Comparison of ENCODE assay signal across 16 cellular contexts in genomic region chr15:64051093-64051402, GRCh38. TPM values are rescaled to one million over a fixed set of nuclear protein-coding genes. Genes with fewer than 3 reads are reported as not detected.
DNase-seq lines count a peak whose midpoint lies in the region; ATAC-seq, FAIRE-seq and TF ChIP-seq lines count a peak whose summit lies in the region.
"Had no signal": no experiment of that assay in that cellular context is flagged by ENCODE, and none has a peak within 500 bp of the region (broad histone marks: within the 10 kb centered on the region; RNA-seq: fewer than 3 reads in every experiment).

No MANE protein-coding gene starts in this region.

- BruUV-seq in HepG2 (replicated peaks; lab: Mats Ljungman, UMichigan), result no TSS peak

- H3K9me3 ChIP-seq in HepG2 (ENCODE audit: low read length), result no peaks in the 10 kb centered on the region
- no peaks in the 10 kb centered on the region for H3K9me3 ChIP-seq in right lobe of liver
- H3K9me3 ChIP-seq in mesodermal cell (ENCODE audit: control insufficient read depth, low read length), result no peaks in the 10 kb centered on the region

- no peaks in the 10 kb centered on the region for H4K20me1 ChIP-seq in HepG2 (ENCODE audit: insufficient read depth, low read length)

- H3K27me3 ChIP-seq in HepG2 (ENCODE audit: control insufficient read depth in 1 of 2, insufficient read depth in 2 of 2, low read length in 2 of 2), result peaks cover 2 to 21% of the 10 kb centered on the region in 2 experiments; a peak in 4 of 5 replicates
- no peaks in the 10 kb centered on the region for H3K27me3 ChIP-seq in right lobe of liver

- H3K4me1 ChIP-seq in HepG2 (ENCODE audit: insufficient read depth, low read length) (peaks cover 40% of the 10 kb centered on the region), right lobe of liver (peaks cover 0 to 17% (median 3%) of the 10 kb centered on the region in 4 donors), mesodermal cell (ENCODE audit: control insufficient read depth, insufficient read depth, low read length, poor library complexity, severe bottlenecking) (peaks cover 8% of the 10 kb centered on the region)

- POLR2A ChIA-PET in HepG2 (lab: Yijun Ruan, JAX), result interaction anchor here (1.0 kb wide), 1 partner anchor 42 kb away, joined by 4 read pairs; the partner anchor contains the start of gene CIAO2A

- ATAC-seq in HepG2 (no peak), right lobe of liver (no peak), HG03469 (IDR thresholded peaks at IDR 0.05; ENCODE audit: unreplicated experiment) (no peak)
- no peak for ATAC-seq in stimulated activated memory B cell treated with anti-CD40 and anti-IgM and Interleukin-4, amounts not matched to agents 10 μg/mL and 1 μg/mL and 100 μg/mL, for 72 hours
- ATAC-seq: GM23338 had no signal

- no peak for TF ChIP-seq POLR2A in HepG2 (IDR thresholded peaks at IDR 0.05; ENCODE audit: insufficient read depth in 1 of 2, low read depth in 2 of 2, low read length in 2 of 2)
- no peak for TF ChIP-seq POLR2A in right lobe of liver (IDR thresholded peaks at IDR 0.05)

- no peak overlapping the region for H3K4me3 Mint-ChIP-seq in stimulated activated memory B cell treated with anti-CD40 and anti-IgM and Interleukin-4, amounts not matched to agents 10 μg/mL and 1 μg/mL and 100 μg/mL, for 72 hours
- H3K4me3 Mint-ChIP-seq: B cell; CD4-positive, alpha-beta memory T cell; GM23338 had no signal

- no peak for FAIRE-seq in HepG2 (lab: Jason Lieb, UNC)
- FAIRE-seq: H54 had no signal

- TF ChIP-seq CTCF in HepG2 (CRISPR knock-in tag; IDR thresholded peaks at IDR 0.05) (no peak), right lobe of liver (IDR thresholded peaks at IDR 0.05) (no peak)

- in situ Hi-C loops in HepG2 (cut with HindIII; ENCODE audit: extremely low pct_ligation_motif_present, low pct_unique_long_range_greater_than_20kb), result loop anchor here (5.0 kb wide), 1 partner anchor 104 kb away; no protein-coding TSS in a partner anchor

- TF ChIP-seq RAD21 in HepG2 (CRISPR knock-in tag; IDR thresholded peaks at IDR 0.05), result no peak

- CTCF ChIA-PET in HepG2 (lab: Yijun Ruan, JAX; ENCODE audit: low intra/inter-chr PET ratio, low total read pairs), result no interaction called here

- no peaks in the 10 kb centered on the region for H3K27me3 Mint-ChIP-seq in stimulated activated memory B cell treated with anti-CD40 and anti-IgM and Interleukin-4, amounts not matched to agents 10 μg/mL and 1 μg/mL and 100 μg/mL, for 72 hours
- H3K27me3 Mint-ChIP-seq: B cell had no signal

- no peak overlapping the region for H3K27ac ChIP-seq in HepG2 (ENCODE audit: extremely low read length, insufficient read depth, low read length)
- no peak overlapping the region for H3K27ac ChIP-seq in right lobe of liver
- peak overlapping the region; percentile 53 for H3K27ac ChIP-seq in mesodermal cell (ENCODE audit: low read depth, low read length, severe bottlenecking)

- TF ChIP-seq EP300 in HepG2 (IDR thresholded peaks at IDR 0.05; ENCODE audit: low read depth in 2 of 2, low read length in 2 of 2) (no peak), HepG2 (CRISPR knock-in tag; IDR thresholded peaks at IDR 0.05; ENCODE audit: borderline replicate concordance) (no peak)

- H3K4me1 Mint-ChIP-seq in stimulated activated memory B cell treated with anti-CD40 and anti-IgM and Interleukin-4, amounts not matched to agents 10 μg/mL and 1 μg/mL and 100 μg/mL, for 72 hours, result peaks cover 31% of the 10 kb centered on the region

- no peaks in the 10 kb centered on the region for H3K36me3 ChIP-seq in HepG2 (replicated peaks in 1 of 2; ENCODE audit: control insufficient read depth in 1 of 2, insufficient read depth in 2 of 2, low read length in 2 of 2)
- H3K36me3 ChIP-seq in right lobe of liver, result no peaks in the 10 kb centered on the region
- no peaks in the 10 kb centered on the region for H3K36me3 ChIP-seq in mesodermal cell (ENCODE audit: control insufficient read depth, insufficient read depth, low read length)

- no peak overlapping the region for H2AFZ ChIP-seq in HepG2 (ENCODE audit: low read length)
- H2AFZ ChIP-seq: GM23338 had no signal

- WGBS in HepG2 (ENCODE audit: low lambda C conversion rate), result 78% methylated on average over 2 of the region's 2 CpGs
- 89% methylated on average over 2 of the region's 2 CpGs for WGBS in right lobe of liver (ENCODE audit: insufficient coverage, low coverage, low lambda C conversion rate, missing lambda C conversion rate)
- WGBS in mesodermal cell (ENCODE audit: insufficient coverage in 2 of 2), 2 experiments, result 100% methylated on average over 1 to 2 of the region's 2 CpGs

- H3K4me3 ChIP-seq in HepG2 (replicated peaks in 1 of 3; ENCODE audit: insufficient read depth in 1 of 3, low read depth in 2 of 3, low read length in 3 of 3) (no peak overlapping the region), right lobe of liver (no peak overlapping the region), mesodermal cell (ENCODE audit: extremely low read depth, insufficient read depth, low read length, poor library complexity, severe bottlenecking) (no peak overlapping the region)
- H3K4me3 ChIP-seq: GM23338 had no signal

- intact Hi-C loops in HepG2 (cut with micrococcal nuclease; ENCODE audit: unreplicated experiment), result no loop called here
- intact Hi-C loops in right lobe of liver (cut with DNase I), result no loop called here

- no peaks in the 10 kb centered on the region for H3K79me2 ChIP-seq in HepG2 (ENCODE audit: insufficient read depth, low read length)

- no peaks in the 10 kb centered on the region for H3K36me3 Mint-ChIP-seq in stimulated activated memory B cell treated with anti-CD40 and anti-IgM and Interleukin-4, amounts not matched to agents 10 μg/mL and 1 μg/mL and 100 μg/mL, for 72 hours
- H3K36me3 Mint-ChIP-seq: CD4-positive, alpha-beta memory T cell had no signal

- no peaks in the 10 kb centered on the region for H3K9me3 Mint-ChIP-seq in stimulated activated memory B cell treated with anti-CD40 and anti-IgM and Interleukin-4, amounts not matched to agents 10 μg/mL and 1 μg/mL and 100 μg/mL, for 72 hours
- H3K9me3 Mint-ChIP-seq: CD14-positive monocyte; CD4-positive, alpha-beta memory T cell; GM23338 had no signal

- DNase-seq in HepG2 (ENCODE audit: low spot score) (no peak), right lobe of liver (no peak), SK-N-DZ (ENCODE audit: low spot score) (no peak), OCI-M1 (lab: John Stamatoyannopoulos, UW) (no peak)
- DNase-seq: 8988T; CD4-positive, alpha-beta memory T cell; DMS79 treated with DMSO at 0.1 percent for 48 hours; GF-D8; HCEC 1CT had no signal

- H3K4me2 ChIP-seq in HepG2 (ENCODE audit: low read depth, low read length), result 0 out of 2 replicates have a peak overlapping the region, but pooled peaks have one; percentile 21
- H3K4me2 ChIP-seq: GM23338 had no signal

- peak overlapping the region; percentile 55 for H3K27ac Mint-ChIP-seq in stimulated activated memory B cell treated with anti-CD40 and anti-IgM and Interleukin-4, amounts not matched to agents 10 μg/mL and 1 μg/mL and 100 μg/mL, for 72 hours
- H3K27ac Mint-ChIP-seq: B cell, GM23338 had no signal

- H3K9ac ChIP-seq in HepG2 (ENCODE audit: insufficient read depth, low read depth, low read length), result no peak overlapping the region

RNA-seq across cellular contexts. Expression of gene DAPK2, which starts 4.8 kb away (rescaled TPM):
- 0.14 and 0.33 TPM in 2 replicates for total RNA-seq in HepG2 (2016; rRNA removed; fragmentation: Illumina TruSeq; extraction: Trizol)
- total RNA-seq in HepG2 (2016; cell fraction: cytosol; rRNA removed; fragmentation: Illumina TruSeq; extraction: Trizol; ENCODE audit: low read depth), result not detected in 2 replicates
- 0.09 TPM in 1 of 2 replicates, not detected in the other for total RNA-seq in HepG2 (2016; cell fraction: insoluble cytoplasmic fraction; rRNA removed; fragmentation: Illumina TruSeq; extraction: Trizol)
- not detected in 2 replicates for total RNA-seq in HepG2 (2016; cell fraction: membrane; rRNA removed; fragmentation: Illumina TruSeq; extraction: Trizol)
- total RNA-seq in HepG2 (2016; cell fraction: nucleus; rRNA removed; fragmentation: Illumina TruSeq; extraction: Trizol), result not detected in 2 replicates
- polyA plus RNA-seq in HepG2 (2011; rRNA removed), result 0.63 and 1.3 TPM in 2 replicates
- polyA plus RNA-seq in HepG2 (2011; cell fraction: cytosol; rRNA removed), result 0.43 and 1.0 TPM in 2 replicates
- polyA plus RNA-seq in HepG2 (2011; cell fraction: nucleus; rRNA removed), result 1.5 and 4.0 TPM in 2 replicates
- 1.0 and 1.1 TPM in 2 replicates for polyA plus RNA-seq in HepG2 (2012)
- polyA plus RNA-seq in HepG2 (2016; cell fraction: cytosol; fragmentation: Illumina TruSeq; extraction: Trizol; ENCODE audit: low read depth), result not detected in 2 replicates
- polyA plus RNA-seq in HepG2 (2016; cell fraction: insoluble cytoplasmic fraction; fragmentation: Illumina TruSeq; extraction: Trizol; ENCODE audit: low read depth), result 0.14 TPM in 1 of 2 replicates, not detected in the other
- polyA plus RNA-seq in HepG2 (2016; cell fraction: membrane; fragmentation: Illumina TruSeq; extraction: Trizol; ENCODE audit: low read depth), result not detected in 2 replicates
- polyA plus RNA-seq in HepG2 (2016; cell fraction: nucleus; fragmentation: Illumina TruSeq; extraction: Trizol; ENCODE audit: insufficient read depth, low read depth), result 0.13 and 0.64 TPM in 2 replicates
- 0.74 and 9.0 TPM in 2 replicates for polyA minus RNA-seq in HepG2 (2011; rRNA and poly(A)+ RNA removed; ENCODE audit: low replicate concordance)
- 0.69 and 0.97 TPM in 2 replicates for polyA minus RNA-seq in HepG2 (2011; cell fraction: cytosol; rRNA and poly(A)+ RNA removed)
- 1.5 and 2.6 TPM in 2 replicates for polyA minus RNA-seq in HepG2 (2011; cell fraction: nucleus; rRNA and poly(A)+ RNA removed)
- total RNA-seq in right lobe of liver, result 10 to 100 TPM in 1 of 6 experiments, 1 to 10 TPM in 5; 1.5 to 11.5 (median 4.7) TPM
- polyA plus RNA-seq in mesodermal cell (2013, experiment 1 of 2), result 3.1 TPM
- 1.4 TPM for polyA plus RNA-seq in mesodermal cell (2013, experiment 2 of 2)
- polyA plus RNA-seq in SK-N-DZ (2014; cell fraction: cytosol; rRNA removed), result 0.28 and 0.65 TPM in 2 replicates
- 0.62 and 0.67 TPM in 2 replicates for polyA plus RNA-seq in SK-N-DZ (2014; cell fraction: nucleus; rRNA removed)

RNA-seq across cellular contexts. Expression of gene CIAO2A, which starts 42.6 kb away (rescaled TPM):
- total RNA-seq in HepG2 (2016; rRNA removed; fragmentation: Illumina TruSeq; extraction: Trizol) (100 and 114 TPM in 2 replicates), right lobe of liver (100 to 1,000 TPM in 4 of 6 experiments, 10 to 100 TPM in 2; 84.2 to 186 (median 126) TPM)
- total RNA-seq in HepG2 (2016; cell fraction: cytosol; rRNA removed; fragmentation: Illumina TruSeq; extraction: Trizol; ENCODE audit: low read depth), result 117 and 120 TPM in 2 replicates
- total RNA-seq in HepG2 (2016; cell fraction: insoluble cytoplasmic fraction; rRNA removed; fragmentation: Illumina TruSeq; extraction: Trizol), result 104 and 128 TPM in 2 replicates
- total RNA-seq in HepG2 (2016; cell fraction: membrane; rRNA removed; fragmentation: Illumina TruSeq; extraction: Trizol), result 188 and 189 TPM in 2 replicates
- 45.9 and 47.2 TPM in 2 replicates for total RNA-seq in HepG2 (2016; cell fraction: nucleus; rRNA removed; fragmentation: Illumina TruSeq; extraction: Trizol)
- polyA plus RNA-seq in HepG2 (2011; rRNA removed), result 60.7 and 83.0 TPM in 2 replicates
- polyA plus RNA-seq in HepG2 (2011; cell fraction: cytosol; rRNA removed), result 47.8 and 57.9 TPM in 2 replicates
- 10.1 and 17.2 TPM in 2 replicates for polyA plus RNA-seq in HepG2 (2011; cell fraction: nucleus; rRNA removed)
- 66.7 and 86.2 TPM in 2 replicates for polyA plus RNA-seq in HepG2 (2012)
- 136 and 156 TPM in 2 replicates for polyA plus RNA-seq in HepG2 (2016; cell fraction: cytosol; fragmentation: Illumina TruSeq; extraction: Trizol; ENCODE audit: low read depth)
- 144 and 157 TPM in 2 replicates for polyA plus RNA-seq in HepG2 (2016; cell fraction: insoluble cytoplasmic fraction; fragmentation: Illumina TruSeq; extraction: Trizol; ENCODE audit: low read depth)
- 185 and 196 TPM in 2 replicates for polyA plus RNA-seq in HepG2 (2016; cell fraction: membrane; fragmentation: Illumina TruSeq; extraction: Trizol; ENCODE audit: low read depth)
- polyA plus RNA-seq in HepG2 (2016; cell fraction: nucleus; fragmentation: Illumina TruSeq; extraction: Trizol; ENCODE audit: insufficient read depth, low read depth), result 78.4 and 88.1 TPM in 2 replicates
- 5.8 and 12.6 TPM in 2 replicates for polyA minus RNA-seq in HepG2 (2011; rRNA and poly(A)+ RNA removed; ENCODE audit: low replicate concordance)
- 13.1 and 13.5 TPM in 2 replicates for polyA minus RNA-seq in HepG2 (2011; cell fraction: cytosol; rRNA and poly(A)+ RNA removed)
- 11.3 and 13.7 TPM in 2 replicates for polyA minus RNA-seq in HepG2 (2011; cell fraction: nucleus; rRNA and poly(A)+ RNA removed)
- polyA plus RNA-seq in mesodermal cell (2013, experiment 1 of 2), result 87.8 TPM
- polyA plus RNA-seq in mesodermal cell (2013, experiment 2 of 2), result 88.5 TPM
- 177 and 192 TPM in 2 replicates for polyA plus RNA-seq in SK-N-DZ (2014; cell fraction: cytosol; rRNA removed)
- 156 and 162 TPM in 2 replicates for polyA plus RNA-seq in SK-N-DZ (2014; cell fraction: nucleus; rRNA removed)

RNA-seq across cellular contexts. Expression of gene SNX1, which starts 44.7 kb away (rescaled TPM):
- total RNA-seq in HepG2 (2016; rRNA removed; fragmentation: Illumina TruSeq; extraction: Trizol) (29.3 and 58.2 TPM in 2 replicates), right lobe of liver (10 to 100 TPM; 40.7 to 71.1 (median 59.8) TPM)
- 12.4 and 14.5 TPM in 2 replicates for total RNA-seq in HepG2 (2016; cell fraction: cytosol; rRNA removed; fragmentation: Illumina TruSeq; extraction: Trizol; ENCODE audit: low read depth)
- 28.7 and 54.5 TPM in 2 replicates for total RNA-seq in HepG2 (2016; cell fraction: insoluble cytoplasmic fraction; rRNA removed; fragmentation: Illumina TruSeq; extraction: Trizol)
- 20.0 and 22.0 TPM in 2 replicates for total RNA-seq in HepG2 (2016; cell fraction: membrane; rRNA removed; fragmentation: Illumina TruSeq; extraction: Trizol)
- 37.1 and 41.6 TPM in 2 replicates for total RNA-seq in HepG2 (2016; cell fraction: nucleus; rRNA removed; fragmentation: Illumina TruSeq; extraction: Trizol)
- 60.1 and 63.5 TPM in 2 replicates for polyA plus RNA-seq in HepG2 (2011; rRNA removed)
- 48.1 and 49.3 TPM in 2 replicates for polyA plus RNA-seq in HepG2 (2011; cell fraction: cytosol; rRNA removed)
- polyA plus RNA-seq in HepG2 (2011; cell fraction: nucleus; rRNA removed), result 116 and 118 TPM in 2 replicates
- 46.7 and 52.1 TPM in 2 replicates for polyA plus RNA-seq in HepG2 (2012)
- polyA plus RNA-seq in HepG2 (2016; cell fraction: cytosol; fragmentation: Illumina TruSeq; extraction: Trizol; ENCODE audit: low read depth), result 14.2 and 16.4 TPM in 2 replicates
- polyA plus RNA-seq in HepG2 (2016; cell fraction: insoluble cytoplasmic fraction; fragmentation: Illumina TruSeq; extraction: Trizol; ENCODE audit: low read depth), result 117 and 119 TPM in 2 replicates
- 22.7 and 27.4 TPM in 2 replicates for polyA plus RNA-seq in HepG2 (2016; cell fraction: membrane; fragmentation: Illumina TruSeq; extraction: Trizol; ENCODE audit: low read depth)
- 118 and 124 TPM in 2 replicates for polyA plus RNA-seq in HepG2 (2016; cell fraction: nucleus; fragmentation: Illumina TruSeq; extraction: Trizol; ENCODE audit: insufficient read depth, low read depth)
- polyA minus RNA-seq in HepG2 (2011; rRNA and poly(A)+ RNA removed; ENCODE audit: low replicate concordance), result 89.7 and 117 TPM in 2 replicates
- polyA minus RNA-seq in HepG2 (2011; cell fraction: cytosol; rRNA and poly(A)+ RNA removed), result 36.7 and 43.3 TPM in 2 replicates
- 56.4 and 70.6 TPM in 2 replicates for polyA minus RNA-seq in HepG2 (2011; cell fraction: nucleus; rRNA and poly(A)+ RNA removed)
- polyA plus RNA-seq in mesodermal cell (2013, experiment 1 of 2), result 70.6 TPM
- 67.6 TPM for polyA plus RNA-seq in mesodermal cell (2013, experiment 2 of 2)
- polyA plus RNA-seq in SK-N-DZ (2014; cell fraction: cytosol; rRNA removed), result 33.8 and 34.1 TPM in 2 replicates
- polyA plus RNA-seq in SK-N-DZ (2014; cell fraction: nucleus; rRNA removed), result 42.3 and 96.4 TPM in 2 replicates
